In the genomic region with DNA sequence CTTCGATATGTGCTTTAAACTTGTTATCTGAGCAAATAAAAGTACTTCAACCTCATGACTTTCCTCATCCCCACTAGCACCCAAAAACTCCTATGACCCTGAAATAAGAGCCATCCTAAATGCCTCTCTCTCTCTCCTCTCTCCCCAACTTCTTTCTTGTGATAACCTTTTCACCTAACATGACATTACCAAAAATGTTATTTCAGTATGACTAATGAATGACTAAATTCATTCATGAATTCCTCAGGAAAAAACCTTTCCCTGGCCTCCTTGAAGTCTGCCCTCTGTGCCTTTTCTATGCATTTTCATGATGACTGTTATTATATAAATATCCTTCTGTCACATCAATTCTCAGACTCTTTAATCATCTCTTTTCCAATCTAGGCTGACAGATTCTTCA, we compare ENCODE assay signal across 22 cellular contexts.
DNase-seq lines count a peak whose midpoint lies in the region; ATAC-seq, FAIRE-seq and TF ChIP-seq lines count a peak whose summit lies in the region.
"Had no signal": no experiment of that assay in that cellular context is flagged by ENCODE, and none has a peak within 500 bp of the region (broad histone marks: within the 10 kb centered on the region; RNA-seq: fewer than 3 reads in every experiment).

No MANE protein-coding gene starts in this region.

- H4K20me1 ChIP-seq in SK-N-SH (ENCODE audit: insufficient read depth) (no peaks in the 10 kb centered on the region), PC-3 (ENCODE audit: low read length) (no peaks in the 10 kb centered on the region), keratinocyte (ENCODE audit: control insufficient read depth, extremely low read depth, insufficient read depth, low read length) (no peaks in the 10 kb centered on the region)

- H3K9me2 ChIP-seq in SK-N-SH (no peaks in the 10 kb centered on the region), PC-3 (replicated peaks; ENCODE audit: low read length) (no peaks in the 10 kb centered on the region)

- no TSS peak for BruUV-seq in PC-3 (replicated peaks; lab: Mats Ljungman, UMichigan)

- H3K27me3 ChIP-seq in SK-N-SH (ENCODE audit: insufficient read depth): no peaks in the 10 kb centered on the region
- H3K27me3 ChIP-seq in PC-3 (ENCODE audit: low read length): no peaks in the 10 kb centered on the region
- H3K27me3 ChIP-seq in bronchial epithelial cell (ENCODE audit: control insufficient read depth, insufficient read depth, low read length): no peaks in the 10 kb centered on the region
- no peaks in the 10 kb centered on the region for H3K27me3 ChIP-seq in keratinocyte (ENCODE audit: control insufficient read depth, extremely low read depth, insufficient read depth, low read length)

- dilution Hi-C loops in keratinocyte (cut with MboI; ENCODE audit: extremely low pct_ligation_motif_present, low sequenced_read_pairs): no loop called here

- CTCF ChIA-PET in SK-N-SH (lab: Yijun Ruan, JAX) (interaction anchor here (1.0 to 1.4 kb wide), 5 partner anchors 9 to 42 kb away, joined by 3 to 5 read pairs (median 3); no protein-coding TSS in a partner anchor), PC-3 (lab: Charles Lee) (interaction anchor here (0.6 kb wide), 1 partner anchor 303 kb away, joined by 3 read pairs; no protein-coding TSS in a partner anchor)

- H3K9me3 ChIP-seq in SK-N-SH: no peaks in the 10 kb centered on the region
- no peaks in the 10 kb centered on the region for H3K9me3 ChIP-seq in PC-3 (ENCODE audit: low read length)
- H3K9me3 ChIP-seq in keratinocyte (ENCODE audit: control insufficient read depth, low read depth, low read length): no peaks in the 10 kb centered on the region
- H3K9me3 ChIP-seq: psoas muscle, spleen had no signal

- FAIRE-seq in bronchial epithelial cell (lab: Jason Lieb, UNC) (no peak), keratinocyte (lab: Jason Lieb, UNC) (peak; percentile 17)
- FAIRE-seq: frontal cortex, TTC549, urothelium cell line had no signal

- H3F3A ChIP-seq in SK-N-SH (replicated peaks; ENCODE audit: insufficient read depth) (peaks cover 15% of the 10 kb centered on the region), PC-3 (ENCODE audit: low read length, unreplicated experiment) (no peaks in the 10 kb centered on the region)

- intact Hi-C loops in PC-3 (cut with micrococcal nuclease): loop anchor here (5.0 kb wide), 1 partner anchor 165 kb away; no protein-coding TSS in a partner anchor
- intact Hi-C loops in Right ventricle myocardium superior (cut with DNase I): no loop called here
- intact Hi-C loops in posterior vena cava (cut with DNase I): no loop called here

- TF ChIP-seq EP300 in SK-N-SH (IDR thresholded peaks at IDR 0.05; ENCODE audit: borderline replicate concordance in 1 of 2, low read depth in 1 of 2, low read length in 1 of 2): no peak

- H3K4me1 ChIP-seq in SK-N-SH (ENCODE audit: control insufficient read depth in 1 of 2, insufficient read depth in 2 of 2, low read depth in 1 of 2, low read length in 1 of 2) (peaks cover 3 to 38% of the 10 kb centered on the region in 2 experiments; a peak in 3 of 4 replicates), PC-3 (ENCODE audit: insufficient read depth, low read length) (peaks cover 92% of the 10 kb centered on the region), keratinocyte (ENCODE audit: control insufficient read depth, extremely low read depth, insufficient read depth, low read length) (peaks cover 48% of the 10 kb centered on the region)
- H3K4me1 ChIP-seq: psoas muscle, spleen had no signal

- H3K4me2 ChIP-seq in SK-N-SH: peak overlapping the region; percentile 59; the same call in 1 of the 2 replicates
- H3K4me2 ChIP-seq in PC-3 (ENCODE audit: low read length): peak overlapping the region; percentile 41
- peak overlapping the region; percentile 34 for H3K4me2 ChIP-seq in keratinocyte (ENCODE audit: control insufficient read depth, extremely low read depth, insufficient read depth, low read depth, low read length)

- TF ChIP-seq CTCF in SK-N-SH (IDR thresholded peaks at IDR 0.05): no peak
- TF ChIP-seq CTCF in PC-3 (conservative IDR thresholded peaks at IDR 0.05; ENCODE audit: low read depth, low read length): no peak
- no peak for TF ChIP-seq CTCF in bronchial epithelial cell (IDR thresholded peaks at IDR 0.05; ENCODE audit: insufficient read depth, low read length, severe bottlenecking)
- no peak for TF ChIP-seq CTCF in keratinocyte (optimal IDR thresholded peaks at IDR 0.05 in 1 of 3, IDR thresholded peaks at IDR 0.05 in 1 of 3, conservative IDR thresholded peaks at IDR 0.05 in 1 of 3; ENCODE audit: extremely low read depth in 1 of 3, insufficient read depth in 2 of 3, low read length in 3 of 3)

- 27% methylated on average over 1 of the region's 1 CpG for WGBS in SK-N-SH (ENCODE audit: low lambda C conversion rate)

- H3K36me3 ChIP-seq in SK-N-SH (replicated peaks in 1 of 2; ENCODE audit: control insufficient read depth in 1 of 2, insufficient read depth in 2 of 2, low read length in 1 of 2) (no peaks in the 10 kb centered on the region), PC-3 (ENCODE audit: low read depth, low read length) (no peaks in the 10 kb centered on the region), bronchial epithelial cell (ENCODE audit: control insufficient read depth, insufficient read depth, low read length) (no peaks in the 10 kb centered on the region), keratinocyte (ENCODE audit: control insufficient read depth in 2 of 2, extremely low read depth in 1 of 2, insufficient read depth in 2 of 2, low read length in 2 of 2) (no peaks in the 10 kb centered on the region)
- H3K36me3 ChIP-seq: spleen had no signal

- H3K9me1 ChIP-seq in keratinocyte (ENCODE audit: control insufficient read depth, extremely low read depth, insufficient read depth, low read length): no peaks in the 10 kb centered on the region

- POLR2A ChIA-PET in SK-N-SH (lab: Yijun Ruan, JAX): no interaction called here
- POLR2A ChIA-PET in PC-3 (lab: Charles Lee; ENCODE audit: unreplicated experiment): no interaction called here

- no peak for ATAC-seq in SK-N-SH treated with all-trans-retinoic acid at 6 μM for 48 hours
- ATAC-seq in PC-3: no peak
- ATAC-seq in Right ventricle myocardium superior (ENCODE audit: poor library complexity): no peak
- ATAC-seq in HG03097 (IDR thresholded peaks at IDR 0.05; ENCODE audit: low FRiP score, unreplicated experiment): no peak
- ATAC-seq: activated CD4-positive, alpha-beta T cell treated with anti-CD3 and anti-CD28 coated beads for 36 hours; activated CD8-positive, alpha-beta memory T cell treated with anti-CD3 and anti-CD28 coated beads, Interleukin-2, amount 10 ng/mL, durations not matched to agents 7 days and 5 days; psoas muscle had no signal

- no peak for DNase-seq in SK-N-SH
- peak; percentile 76 for DNase-seq in PC-3
- peak; percentile 82 for DNase-seq in bronchial epithelial cell (ENCODE audit: low read depth)
- DNase-seq in keratinocyte (ENCODE audit: low read depth, low spot score): no peak
- no peak for DNase-seq in Right ventricle myocardium superior
- no peak for DNase-seq in posterior vena cava (ENCODE audit: low spot score)
- DNase-seq: activated effector memory CD4-positive, alpha-beta T cell treated with anti-CD3 and anti-CD28 coated beads, Interleukin-2, amount 50 U/mL, for 16 hours; GOT3; NCI-H1436 treated with DMSO at 0.1 percent for 48 hours; NCI-H748 treated with DMSO at 0.1 percent for 48 hours; psoas muscle; spleen; stimulated activated CD4-positive, alpha-beta T cell treated with anti-CD3 and anti-CD28 coated beads, Interleukin-4, amount 100 ng/mL, for 4 hours had no signal

- H2AFZ ChIP-seq in SK-N-SH (ENCODE audit: low read depth) (no peak overlapping the region), PC-3 (ENCODE audit: low read length) (no peak overlapping the region), keratinocyte (ENCODE audit: control insufficient read depth, low read length) (no peak overlapping the region)

- H3K9ac ChIP-seq in SK-N-SH: peak overlapping the region; percentile 2; the same call in 1 of the 2 replicates
- no peak overlapping the region for H3K9ac ChIP-seq in PC-3 (ENCODE audit: low read length)
- H3K9ac ChIP-seq in keratinocyte (ENCODE audit: control insufficient read depth, extremely low read depth, insufficient read depth, low read length): no peak overlapping the region

- H3K4me3 ChIP-seq in SK-N-SH (ENCODE audit: low read depth in 2 of 2, low read length in 1 of 2): no peak overlapping the region
- H3K4me3 ChIP-seq in PC-3 (ENCODE audit: low read length): no peak overlapping the region
- H3K4me3 ChIP-seq in bronchial epithelial cell (ENCODE audit: low read depth, low read length): no peak overlapping the region
- no peak overlapping the region for H3K4me3 ChIP-seq in keratinocyte (ENCODE audit: control insufficient read depth in 2 of 3, extremely low read depth in 1 of 3, insufficient read depth in 2 of 3, low read depth in 1 of 3, low read length in 3 of 3)
- H3K4me3 ChIP-seq: coronary artery, psoas muscle, spleen had no signal

- TF ChIP-seq RAD21 in SK-N-SH (IDR thresholded peaks at IDR 0.05; ENCODE audit: low read length): no peak

- H3K79me2 ChIP-seq in SK-N-SH (ENCODE audit: insufficient read depth): no peaks in the 10 kb centered on the region
- peaks cover 46% of the 10 kb centered on the region for H3K79me2 ChIP-seq in PC-3 (ENCODE audit: low read length)
- no peaks in the 10 kb centered on the region for H3K79me2 ChIP-seq in keratinocyte (ENCODE audit: control insufficient read depth, insufficient read depth, low read length)

- H3K27ac ChIP-seq in SK-N-SH (ENCODE audit: low read depth in 2 of 2, low read length in 1 of 2) (peak overlapping the region in 1 of 2 experiments; percentile 73; a peak in 2 of 4 replicates), PC-3 (ENCODE audit: low read length) (peak overlapping the region; percentile 31), keratinocyte (ENCODE audit: control insufficient read depth, insufficient read depth, low read length) (peak overlapping the region; percentile 1)
- H3K27ac ChIP-seq: 22Rv1, coronary artery, psoas muscle, spleen had no signal

TF ChIP-seq in SK-N-SH, 30 proteins besides CTCF, POLR2A, EP300 and RAD21 (continues in another document):
- TF ChIP-seq RXRA (IDR thresholded peaks at IDR 0.05; ENCODE audit: borderline replicate concordance, low read depth): no peak

TF ChIP-seq in SK-N-SH treated with all-trans-retinoic acid at 6 μM for 48 hours, 23 proteins besides CTCF, POLR2A, EP300 and RAD21 (continues in another document):
- TF ChIP-seq GLIS3 (CRISPR knock-in tag; IDR thresholded peaks at IDR 0.05): no peak
- TF ChIP-seq, protein P1, sequence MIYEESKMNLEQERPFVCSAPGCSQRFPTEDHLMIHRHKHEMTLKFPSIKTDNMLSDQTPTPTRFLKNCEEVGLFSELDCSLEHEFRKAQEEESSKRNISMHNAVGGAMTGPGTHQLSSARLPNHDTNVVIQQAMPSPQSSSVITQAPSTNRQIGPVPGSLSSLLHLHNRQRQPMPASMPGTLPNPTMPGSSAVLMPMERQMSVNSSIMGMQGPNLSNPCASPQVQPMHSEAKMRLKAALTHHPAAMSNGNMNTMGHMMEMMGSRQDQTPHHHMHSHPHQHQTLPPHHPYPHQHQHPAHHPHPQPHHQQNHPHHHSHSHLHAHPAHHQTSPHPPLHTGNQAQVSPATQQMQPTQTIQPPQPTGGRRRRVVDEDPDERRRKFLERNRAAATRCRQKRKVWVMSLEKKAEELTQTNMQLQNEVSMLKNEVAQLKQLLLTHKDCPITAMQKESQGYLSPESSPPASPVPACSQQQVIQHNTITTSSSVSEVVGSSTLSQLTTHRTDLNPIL (CRISPR knock-in tag; IDR thresholded peaks at IDR 0.05; ENCODE audit: low read depth): no peak

Comparison
In these comparisons a context has a peak if more than half of its experiments do, and no peak if none do; other contexts are left out.
1. DNase-seq: peak in PC-3 (single experiment) and bronchial epithelial cell (single experiment); none in SK-N-SH (single experiment), keratinocyte (single experiment), Right ventricle myocardium superior (single experiment) and posterior vena cava (single experiment).
2. Peak in every context shown above with its lines, with median percentiles within 50 percentile points of each other: H3K4me2 ChIP-seq.